Comparison of ENCODE assay signal across 1 cellular context in the genomic region with DNA sequence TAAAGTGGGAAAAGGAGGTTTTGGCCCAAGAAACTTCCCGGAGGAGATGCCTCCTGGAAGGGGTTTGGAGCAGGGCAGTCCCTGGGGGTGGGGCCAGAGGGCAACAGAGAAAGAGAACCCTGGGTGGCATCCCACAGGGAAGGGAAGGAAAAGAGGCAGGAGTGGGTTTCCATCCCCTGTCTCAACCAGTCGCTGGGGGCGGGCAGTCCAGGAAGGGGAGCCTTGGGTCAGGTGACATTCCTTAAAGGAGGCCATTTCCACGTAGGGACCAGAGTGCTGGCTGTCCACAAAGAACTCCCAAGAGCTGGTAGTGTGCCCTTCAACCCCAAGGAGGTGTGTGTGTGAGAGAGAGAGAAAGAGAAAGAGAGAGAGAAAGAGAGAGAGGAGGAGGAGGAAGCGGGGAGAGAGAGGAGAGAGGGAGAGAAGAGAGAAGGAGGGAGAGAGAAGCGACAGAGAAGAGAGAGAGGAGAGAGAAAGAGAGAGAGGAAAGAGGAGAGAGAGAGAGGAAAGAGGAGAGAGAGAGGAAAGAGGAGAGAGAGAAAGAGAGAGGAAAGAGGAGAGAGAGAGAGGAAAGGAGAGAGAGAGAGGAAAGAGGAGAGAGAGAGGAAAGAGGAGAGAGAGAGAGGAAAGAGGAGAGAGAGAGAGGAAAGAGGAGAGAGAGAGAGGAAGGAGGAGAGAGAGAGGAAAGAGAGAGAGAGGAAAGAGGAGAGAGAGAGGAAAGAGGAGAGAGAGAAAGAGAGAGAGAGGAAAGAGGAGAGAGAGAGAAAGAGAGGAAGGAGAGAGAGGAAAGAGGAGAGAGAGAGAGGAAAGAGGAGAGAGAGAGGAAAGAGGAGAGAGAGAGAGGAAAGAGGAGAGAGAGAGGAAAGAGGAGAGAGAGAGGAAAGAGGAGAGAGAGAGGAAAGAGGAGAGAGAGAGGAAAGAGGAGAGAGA.
TF ChIP-seq lines count a peak whose summit lies in the region.

No MANE protein-coding gene starts in this region.

TF ChIP-seq in WTC11, 78 proteins besides CTCF, POLR2A, EP300 and RAD21:
- TF ChIP-seq, protein P1, sequence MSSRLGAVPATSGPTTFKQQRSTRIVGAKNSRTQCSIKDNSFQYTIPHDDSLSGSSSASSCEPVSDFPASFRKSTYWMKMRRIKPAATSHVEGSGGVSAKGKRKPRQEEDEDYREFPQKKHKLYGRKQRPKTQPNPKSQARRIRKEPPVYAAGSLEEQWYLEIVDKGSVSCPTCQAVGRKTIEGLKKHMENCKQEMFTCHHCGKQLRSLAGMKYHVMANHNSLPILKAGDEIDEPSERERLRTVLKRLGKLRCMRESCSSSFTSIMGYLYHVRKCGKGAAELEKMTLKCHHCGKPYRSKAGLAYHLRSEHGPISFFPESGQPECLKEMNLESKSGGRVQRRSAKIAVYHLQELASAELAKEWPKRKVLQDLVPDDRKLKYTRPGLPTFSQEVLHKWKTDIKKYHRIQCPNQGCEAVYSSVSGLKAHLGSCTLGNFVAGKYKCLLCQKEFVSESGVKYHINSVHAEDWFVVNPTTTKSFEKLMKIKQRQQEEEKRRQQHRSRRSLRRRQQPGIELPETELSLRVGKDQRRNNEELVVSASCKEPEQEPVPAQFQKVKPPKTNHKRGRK (CRISPR knock-in tag; IDR thresholded peaks at IDR 0.05; ENCODE audit: borderline replicate concordance) = 0 out of 2 replicates have a peak, but pooled peaks have one; percentile 54
- TF ChIP-seq USF1 (CRISPR knock-in tag; IDR thresholded peaks at IDR 0.05) = peak; percentile 46; the same call in 1 of the 2 replicates
- TF ChIP-seq, protein P2, sequence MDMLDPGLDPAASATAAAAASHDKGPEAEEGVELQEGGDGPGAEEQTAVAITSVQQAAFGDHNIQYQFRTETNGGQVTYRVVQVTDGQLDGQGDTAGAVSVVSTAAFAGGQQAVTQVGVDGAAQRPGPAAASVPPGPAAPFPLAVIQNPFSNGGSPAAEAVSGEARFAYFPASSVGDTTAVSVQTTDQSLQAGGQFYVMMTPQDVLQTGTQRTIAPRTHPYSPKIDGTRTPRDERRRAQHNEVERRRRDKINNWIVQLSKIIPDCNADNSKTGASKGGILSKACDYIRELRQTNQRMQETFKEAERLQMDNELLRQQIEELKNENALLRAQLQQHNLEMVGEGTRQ (CRISPR knock-in tag; IDR thresholded peaks at IDR 0.05) = peak; percentile 64
